ENCODE assay signal across 14 cellular contexts in the genomic region with DNA sequence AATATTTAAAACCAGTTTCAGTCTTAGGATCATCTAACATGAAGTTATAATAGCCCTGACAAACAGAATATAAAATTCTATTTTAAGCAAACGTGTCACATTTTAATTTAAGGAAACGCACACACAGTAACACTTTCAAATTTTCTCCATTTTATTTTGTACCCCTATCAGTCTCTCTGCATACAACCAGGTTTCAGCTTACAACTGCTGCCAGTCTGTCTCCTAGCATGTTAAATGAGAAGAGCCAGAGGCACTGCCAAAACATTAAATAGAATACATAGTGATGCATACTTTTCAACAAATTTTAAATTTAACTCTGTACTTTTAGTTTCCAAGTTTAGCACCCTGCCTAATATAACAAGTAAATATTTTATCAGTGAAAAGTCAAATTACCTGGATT.
DNase-seq lines count a peak whose midpoint lies in the region; ATAC-seq, FAIRE-seq and TF ChIP-seq lines count a peak whose summit lies in the region.
"Had no signal": no experiment of that assay in that cellular context is flagged by ENCODE, and none has a peak within 500 bp of the region (broad histone marks: within the 10 kb centered on the region; RNA-seq: fewer than 3 reads in every experiment).

No MANE protein-coding gene starts in this region.

- peak overlapping the region; percentile 21 to 26 (median 25) for H3K27ac ChIP-seq in right lobe of liver
- H3K27ac ChIP-seq in HepG2 (ENCODE audit: extremely low read length, insufficient read depth, low read length) = no peak overlapping the region
- peak overlapping the region in 3 of 4 donors; percentile 62 to 80 (median 70) for H3K27ac ChIP-seq in esophagus squamous epithelium

- FAIRE-seq in HepG2 (lab: Jason Lieb, UNC) = no peak
- FAIRE-seq: bronchial epithelial cell, islet of Langerhans had no signal

- DNase-seq in right lobe of liver = no peak
- no peak for DNase-seq in HepG2 (ENCODE audit: low spot score)
- no peak for DNase-seq in esophagus squamous epithelium (lab: John Stamatoyannopoulos, UW)
- no peak for DNase-seq in osteocyte (ENCODE audit: extremely low spot score, unreplicated experiment)
- no peak for DNase-seq in activated naive CD4-positive, alpha-beta T cell treated with Interleukin-2 at 50 U/mL for 16 hours
- DNase-seq in NCI-H2227 treated with DMSO at 0.1 percent for 48 hours (lab: John Stamatoyannopoulos, UW) = no peak
- DNase-seq: activated T-cell treated with anti-CD3 and anti-CD28 coated beads, Interleukin-2, amount 50 U/mL, for 24 hours; NCI-H510A; nephron progenitor cell; SHP77 treated with DMSO at 0.1 percent for 48 hours had no signal

- peak overlapping the region; percentile 73 for H3K4me3 Mint-ChIP-seq in osteocyte (ENCODE audit: unreplicated experiment)
- H3K4me3 Mint-ChIP-seq: activated T-cell treated with anti-CD3 and anti-CD28 coated beads, Interleukin-2, amount 50 U/mL, for 24 hours had no signal

- intact Hi-C loops in right lobe of liver (cut with DNase I) (no loop called here), HepG2 (cut with micrococcal nuclease; ENCODE audit: unreplicated experiment) (no loop called here), esophagus squamous epithelium (cut with DNase I) (no loop called here)

- H3K27ac Mint-ChIP-seq in osteocyte (ENCODE audit: unreplicated experiment) = peak overlapping the region; percentile 88
- H3K27ac Mint-ChIP-seq: activated T-cell treated with anti-CD3 and anti-CD28 coated beads, Interleukin-2, amount 50 U/mL, for 24 hours had no signal

- H3K79me2 ChIP-seq in HepG2 (ENCODE audit: insufficient read depth, low read length) = peaks cover 3% of the 10 kb centered on the region

- no peak overlapping the region for H3K4me3 ChIP-seq in right lobe of liver
- H3K4me3 ChIP-seq in HepG2 (replicated peaks in 1 of 3; ENCODE audit: insufficient read depth in 1 of 3, low read depth in 2 of 3, low read length in 3 of 3) = no peak overlapping the region
- peak overlapping the region in 1 of 4 donors; percentile 54 for H3K4me3 ChIP-seq in esophagus squamous epithelium

- no peaks in the 10 kb centered on the region for H3K36me3 ChIP-seq in right lobe of liver
- no peaks in the 10 kb centered on the region for H3K36me3 ChIP-seq in HepG2 (replicated peaks in 1 of 2; ENCODE audit: control insufficient read depth in 1 of 2, insufficient read depth in 2 of 2, low read length in 2 of 2)
- no peaks in the 10 kb centered on the region for H3K36me3 ChIP-seq in esophagus squamous epithelium

- H2AFZ ChIP-seq in HepG2 (ENCODE audit: low read length) = no peak overlapping the region

- H3K4me2 ChIP-seq in HepG2 (ENCODE audit: low read depth, low read length) = no peak overlapping the region

- H3K9ac ChIP-seq in HepG2 (ENCODE audit: insufficient read depth, low read depth, low read length) = no peak overlapping the region

- H3K4me1 ChIP-seq in right lobe of liver (peaks cover 0 to 9% (median 2%) of the 10 kb centered on the region in 4 donors), HepG2 (ENCODE audit: insufficient read depth, low read length) (peaks cover 16% of the 10 kb centered on the region), esophagus squamous epithelium (peaks cover 0 to 43% (median 10%) of the 10 kb centered on the region in 3 donors)

- CTCF ChIA-PET in HepG2 (lab: Yijun Ruan, JAX; ENCODE audit: low intra/inter-chr PET ratio, low total read pairs) = no interaction called here

- TF ChIP-seq RAD21 in HepG2 (CRISPR knock-in tag; IDR thresholded peaks at IDR 0.05) = no peak

- H3K36me3 Mint-ChIP-seq in osteocyte (ENCODE audit: unreplicated experiment) = peaks cover 26% of the 10 kb centered on the region

- H3K9me3 ChIP-seq in right lobe of liver (no peaks in the 10 kb centered on the region), HepG2 (ENCODE audit: low read length) (no peaks in the 10 kb centered on the region), esophagus squamous epithelium (no peaks in the 10 kb centered on the region)

- H3K27me3 Mint-ChIP-seq in osteocyte (ENCODE audit: unreplicated experiment) = no peaks in the 10 kb centered on the region

- H3K27me3 ChIP-seq in right lobe of liver (no peaks in the 10 kb centered on the region), HepG2 (ENCODE audit: control insufficient read depth in 1 of 2, insufficient read depth in 2 of 2, low read length in 2 of 2) (no peaks in the 10 kb centered on the region), esophagus squamous epithelium (no peaks in the 10 kb centered on the region)

- 65% methylated on average over 2 of the region's 2 CpGs for WGBS in right lobe of liver (ENCODE audit: insufficient coverage, low coverage, low lambda C conversion rate, missing lambda C conversion rate)
- WGBS in HepG2 (ENCODE audit: low lambda C conversion rate) = 98% methylated on average over 2 of the region's 2 CpGs
- WGBS in esophagus squamous epithelium, 2 donors = 63 to 75% methylated on average over 2 of the region's 2 CpGs

- TF ChIP-seq CTCF in right lobe of liver (IDR thresholded peaks at IDR 0.05) (no peak), HepG2 (CRISPR knock-in tag; IDR thresholded peaks at IDR 0.05) (no peak), esophagus squamous epithelium (IDR thresholded peaks at IDR 0.05) (no peak), osteocyte (IDR thresholded peaks at IDR 0.05) (no peak)

- TF ChIP-seq EP300 in HepG2 (IDR thresholded peaks at IDR 0.05; ENCODE audit: low read depth in 2 of 2, low read length in 2 of 2) = no peak
- no peak for TF ChIP-seq EP300 in HepG2 (CRISPR knock-in tag; IDR thresholded peaks at IDR 0.05; ENCODE audit: borderline replicate concordance)

- ATAC-seq in right lobe of liver = no peak
- ATAC-seq in HepG2 = no peak
- ATAC-seq in GM18858 (IDR thresholded peaks at IDR 0.05; ENCODE audit: unreplicated experiment) = no peak
- ATAC-seq in HG03469 (IDR thresholded peaks at IDR 0.05; ENCODE audit: unreplicated experiment) = no peak

- TF ChIP-seq POLR2A in right lobe of liver (IDR thresholded peaks at IDR 0.05) (no peak), HepG2 (IDR thresholded peaks at IDR 0.05; ENCODE audit: insufficient read depth in 1 of 2, low read depth in 2 of 2, low read length in 2 of 2) (no peak), esophagus squamous epithelium (IDR thresholded peaks at IDR 0.05) (no peak)

- POLR2A ChIA-PET in HepG2 (lab: Yijun Ruan, JAX) = no interaction called here

- BruUV-seq in HepG2 (replicated peaks; lab: Mats Ljungman, UMichigan) = no TSS peak

- in situ Hi-C loops in HepG2 (cut with HindIII; ENCODE audit: extremely low pct_ligation_motif_present, low pct_unique_long_range_greater_than_20kb) = no loop called here

- peaks cover 8% of the 10 kb centered on the region for H3K9me3 Mint-ChIP-seq in osteocyte (ENCODE audit: unreplicated experiment)
- H3K9me3 Mint-ChIP-seq: activated T-cell treated with anti-CD3 and anti-CD28 coated beads, Interleukin-2, amount 50 U/mL, for 24 hours; nephron progenitor cell had no signal

- peaks cover 77% of the 10 kb centered on the region for H3K4me1 Mint-ChIP-seq in osteocyte (ENCODE audit: unreplicated experiment)

- peaks cover 3% of the 10 kb centered on the region; the same call in 1 of the 2 replicates for H4K20me1 ChIP-seq in HepG2 (ENCODE audit: insufficient read depth, low read length)

TF ChIP-seq in HepG2, 621 proteins besides CTCF, POLR2A, EP300 and RAD21:
- TF ChIP-seq TOE1 (CRISPR knock-in tag; IDR thresholded peaks at IDR 0.05) (no peak), ZNF224 (CRISPR knock-in tag; IDR thresholded peaks at IDR 0.05) (no peak), FOXK1 (CRISPR knock-in tag; IDR thresholded peaks at IDR 0.05; ENCODE audit: borderline replicate concordance, low read depth) (no peak), FOXO1 (CRISPR knock-in tag; IDR thresholded peaks at IDR 0.05) (no peak)
- TF ChIP-seq, protein P1, sequence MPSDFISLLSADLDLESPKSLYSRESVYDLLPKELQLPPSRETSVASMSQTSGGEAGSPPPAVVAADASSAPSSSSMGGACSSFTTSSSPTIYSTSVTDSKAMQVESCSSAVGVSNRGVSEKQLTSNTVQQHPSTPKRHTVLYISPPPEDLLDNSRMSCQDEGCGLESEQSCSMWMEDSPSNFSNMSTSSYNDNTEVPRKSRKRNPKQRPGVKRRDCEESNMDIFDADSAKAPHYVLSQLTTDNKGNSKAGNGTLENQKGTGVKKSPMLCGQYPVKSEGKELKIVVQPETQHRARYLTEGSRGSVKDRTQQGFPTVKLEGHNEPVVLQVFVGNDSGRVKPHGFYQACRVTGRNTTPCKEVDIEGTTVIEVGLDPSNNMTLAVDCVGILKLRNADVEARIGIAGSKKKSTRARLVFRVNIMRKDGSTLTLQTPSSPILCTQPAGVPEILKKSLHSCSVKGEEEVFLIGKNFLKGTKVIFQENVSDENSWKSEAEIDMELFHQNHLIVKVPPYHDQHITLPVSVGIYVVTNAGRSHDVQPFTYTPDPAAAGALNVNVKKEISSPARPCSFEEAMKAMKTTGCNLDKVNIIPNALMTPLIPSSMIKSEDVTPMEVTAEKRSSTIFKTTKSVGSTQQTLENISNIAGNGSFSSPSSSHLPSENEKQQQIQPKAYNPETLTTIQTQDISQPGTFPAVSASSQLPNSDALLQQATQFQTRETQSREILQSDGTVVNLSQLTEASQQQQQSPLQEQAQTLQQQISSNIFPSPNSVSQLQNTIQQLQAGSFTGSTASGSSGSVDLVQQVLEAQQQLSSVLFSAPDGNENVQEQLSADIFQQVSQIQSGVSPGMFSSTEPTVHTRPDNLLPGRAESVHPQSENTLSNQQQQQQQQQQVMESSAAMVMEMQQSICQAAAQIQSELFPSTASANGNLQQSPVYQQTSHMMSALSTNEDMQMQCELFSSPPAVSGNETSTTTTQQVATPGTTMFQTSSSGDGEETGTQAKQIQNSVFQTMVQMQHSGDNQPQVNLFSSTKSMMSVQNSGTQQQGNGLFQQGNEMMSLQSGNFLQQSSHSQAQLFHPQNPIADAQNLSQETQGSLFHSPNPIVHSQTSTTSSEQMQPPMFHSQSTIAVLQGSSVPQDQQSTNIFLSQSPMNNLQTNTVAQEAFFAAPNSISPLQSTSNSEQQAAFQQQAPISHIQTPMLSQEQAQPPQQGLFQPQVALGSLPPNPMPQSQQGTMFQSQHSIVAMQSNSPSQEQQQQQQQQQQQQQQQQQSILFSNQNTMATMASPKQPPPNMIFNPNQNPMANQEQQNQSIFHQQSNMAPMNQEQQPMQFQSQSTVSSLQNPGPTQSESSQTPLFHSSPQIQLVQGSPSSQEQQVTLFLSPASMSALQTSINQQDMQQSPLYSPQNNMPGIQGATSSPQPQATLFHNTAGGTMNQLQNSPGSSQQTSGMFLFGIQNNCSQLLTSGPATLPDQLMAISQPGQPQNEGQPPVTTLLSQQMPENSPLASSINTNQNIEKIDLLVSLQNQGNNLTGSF (CRISPR knock-in tag; IDR thresholded peaks at IDR 0.05) = no peak
